In genomic region chr15:40330368-40330836, GRCh38 we compare ENCODE assay signal across 13 cellular contexts. TPM values are rescaled to one million over a fixed set of nuclear protein-coding genes. Genes with fewer than 3 reads are reported as not detected.
DNase-seq lines count a peak whose midpoint lies in the region; ATAC-seq, FAIRE-seq and TF ChIP-seq lines count a peak whose summit lies in the region.
"Had no signal": no experiment of that assay in that cellular context is flagged by ENCODE, and none has a peak within 500 bp of the region (broad histone marks: within the 10 kb centered on the region; RNA-seq: fewer than 3 reads in every experiment).

No MANE protein-coding gene starts in this region.

- WGBS in mesenchymal stem cell = 42% methylated on average over 5 of the region's 5 CpGs

- no peak for ATAC-seq in HG02642 (IDR thresholded peaks at IDR 0.05; ENCODE audit: poor library complexity, unreplicated experiment)

- H3K27me3 Mint-ChIP-seq in CD14-positive monocyte (ENCODE audit: low read depth in 3 of 3) (peaks cover 1 to 4% (median 2%) of the 10 kb centered on the region in 3 donors), type B pancreatic cell (peaks cover 5% of the 10 kb centered on the region)

- peaks cover 95% of the 10 kb centered on the region for H3K4me1 Mint-ChIP-seq in CD14-positive monocyte
- peaks cover 48% of the 10 kb centered on the region for H3K4me1 Mint-ChIP-seq in type B pancreatic cell (ENCODE audit: unreplicated experiment)

- H2AFZ ChIP-seq in mesenchymal stem cell (ENCODE audit: low read depth, low read length) = no peak overlapping the region

- TF ChIP-seq POLR2A in breast epithelium (IDR thresholded peaks at IDR 0.05) (no peak), GM12891 (IDR thresholded peaks at IDR 0.05; ENCODE audit: low read depth, low read length) (no peak)

- H3K27ac Mint-ChIP-seq in CD14-positive monocyte (peak overlapping the region; percentile 35 to 87 (median 72)), type B pancreatic cell (no peak overlapping the region)

- peak overlapping the region in 1 of 2 experiments; percentile 79 for H2BK12ac ChIP-seq in mesenchymal stem cell (ENCODE audit: low read length in 2 of 2)

- H3K4me3 ChIP-seq in breast epithelium (no peak overlapping the region), mesenchymal stem cell (ENCODE audit: insufficient read depth in 1 of 2, low read depth in 1 of 2, low read length in 2 of 2) (no peak overlapping the region)

- H2AK5ac ChIP-seq in mesenchymal stem cell (ENCODE audit: low read length, severe bottlenecking) = peak overlapping the region; percentile 51

- no peak overlapping the region for H3K23ac ChIP-seq in mesenchymal stem cell (ENCODE audit: low read length in 2 of 2)

- peaks cover 0 to 1% (median 0%) of the 10 kb centered on the region in 7 donors for H3K9me3 Mint-ChIP-seq in CD14-positive monocyte
- no peaks in the 10 kb centered on the region for H3K9me3 Mint-ChIP-seq in type B pancreatic cell

- H3K27ac ChIP-seq in breast epithelium = peak overlapping the region; percentile 40 to 43
- peak overlapping the region; percentile 95 for H3K27ac ChIP-seq in mesenchymal stem cell (ENCODE audit: low read length, poor library complexity, severe bottlenecking)

- H3K9ac ChIP-seq in mesenchymal stem cell (ENCODE audit: low read length) = no peak overlapping the region

- H2BK5ac ChIP-seq in mesenchymal stem cell (ENCODE audit: low read depth, low read length, poor library complexity, severe bottlenecking) = no peak overlapping the region

- H3K27me3 ChIP-seq in breast epithelium (no peaks in the 10 kb centered on the region), mesenchymal stem cell (ENCODE audit: control insufficient read depth in 1 of 2, insufficient read depth in 1 of 2, low read length in 2 of 2) (no peaks in the 10 kb centered on the region)

- H3K4me2 ChIP-seq in mesenchymal stem cell (ENCODE audit: low read length, poor library complexity, severe bottlenecking) = no peak overlapping the region

- TF ChIP-seq CTCF in CD14-positive monocyte (IDR thresholded peaks at IDR 0.05) (no peak), breast epithelium (IDR thresholded peaks at IDR 0.05) (no peak), type B pancreatic cell (conservative IDR thresholded peaks at IDR 0.05) (no peak)

- peak overlapping the region; percentile 6 for H2BK120ac ChIP-seq in mesenchymal stem cell (ENCODE audit: low read depth, low read length)

- peak overlapping the region; percentile 50 to 84 for H3K4ac ChIP-seq in mesenchymal stem cell (ENCODE audit: low read depth in 1 of 2, low read length in 2 of 2)

- DNase-seq in CD14-positive monocyte (ENCODE audit: low spot score) (peak; percentile 76), NCI-H2029 treated with DMSO at 0.1 percent for 48 hours (lab: John Stamatoyannopoulos, UW) (peak; percentile 30), breast epithelium (ENCODE audit: low spot score in 2 of 2) (peak in 1 of 2 donors; percentile 48), mesenchymal stem cell (peak; percentile 90), type B pancreatic cell (ENCODE audit: extremely low spot score, unreplicated experiment) (no peak), SIG-M5 (lab: John Stamatoyannopoulos, UW) (no peak), GM12891 (ENCODE audit: insufficient read length, low spot score) (no peak)
- DNase-seq: activated CD8-positive, alpha-beta memory T cell treated with anti-CD3 and anti-CD28 coated beads, Interleukin-2, amount 50 U/mL, for 48 hours; COR-L47 had no signal

- H4K91ac ChIP-seq in mesenchymal stem cell (ENCODE audit: low read length) = peak overlapping the region; percentile 5

- H4K8ac ChIP-seq in mesenchymal stem cell (ENCODE audit: low read length) = peak overlapping the region; percentile 73

- no peak overlapping the region for H3K14ac ChIP-seq in mesenchymal stem cell (ENCODE audit: low read length in 2 of 2)

- H3K4me1 ChIP-seq in breast epithelium = peaks cover 10 to 12% of the 10 kb centered on the region in 2 donors
- H3K4me1 ChIP-seq in mesenchymal stem cell (ENCODE audit: control insufficient read depth, insufficient read depth, low read depth, low read length) = peaks cover 47% of the 10 kb centered on the region

- H3K36me3 ChIP-seq in breast epithelium = no peaks in the 10 kb centered on the region
- peaks cover 4 to 24% of the 10 kb centered on the region in 2 experiments for H3K36me3 ChIP-seq in mesenchymal stem cell (ENCODE audit: control insufficient read depth in 1 of 2, insufficient read depth in 2 of 2, low read depth in 1 of 2, low read length in 2 of 2)

- intact Hi-C loops in CD14-positive monocyte (cut with micrococcal nuclease) = no loop called here
- intact Hi-C loops in breast epithelium (cut with DNase I; ENCODE audit: low total_unique reads) = no loop called here

- H3K36me3 Mint-ChIP-seq in CD14-positive monocyte = peaks cover 51 to 56% of the 10 kb centered on the region in 2 donors
- H3K36me3 Mint-ChIP-seq in type B pancreatic cell = no peaks in the 10 kb centered on the region

- no peak overlapping the region for H3K4me3 Mint-ChIP-seq in CD14-positive monocyte
- no peak overlapping the region for H3K4me3 Mint-ChIP-seq in type B pancreatic cell

- FAIRE-seq in GM12891 (lab: Jason Lieb, UNC) = no peak
- FAIRE-seq: urothelium cell line had no signal

- peak overlapping the region; percentile 45 for H2BK15ac ChIP-seq in mesenchymal stem cell (ENCODE audit: low read depth, poor library complexity, severe bottlenecking)

- H3K9me3 ChIP-seq in breast epithelium (no peaks in the 10 kb centered on the region), mesenchymal stem cell (ENCODE audit: control insufficient read depth, low read length) (no peaks in the 10 kb centered on the region)

- H3K18ac ChIP-seq in mesenchymal stem cell (ENCODE audit: low read depth in 1 of 2, low read length in 2 of 2) = peak overlapping the region; percentile 65 to 77

- peaks cover 9% of the 10 kb centered on the region for H3K79me1 ChIP-seq in mesenchymal stem cell (replicated peaks; ENCODE audit: low read length, poor library complexity, severe bottlenecking)

TF ChIP-seq in GM12891, 5 proteins besides CTCF, POLR2A, EP300 and RAD21:
- TF ChIP-seq SPI1 (IDR thresholded peaks at IDR 0.05; ENCODE audit: low read depth, low read length) (no peak), TAF1 (IDR thresholded peaks at IDR 0.05; ENCODE audit: low read depth, low read length) (no peak), POLR2AphosphoS5 (IDR thresholded peaks at IDR 0.05; ENCODE audit: low read depth, low read length) (no peak), POU2F2 (IDR thresholded peaks at IDR 0.05; ENCODE audit: low read depth, low read length) (no peak), PAX5 (IDR thresholded peaks at IDR 0.05; ENCODE audit: insufficient read depth, low read length, severe bottlenecking) (no peak)

RNA-seq across cellular contexts. Expression of gene INAFM2, which starts 6.9 kb away (rescaled TPM):
- 1 to 10 TPM; 5.1 to 8.3 TPM for polyA plus RNA-seq in CD14-positive monocyte
- 10 to 100 TPM in 2 of 3 donors, 1 to 10 TPM in 1; 5.1 to 17.3 (median 12.5) TPM for total RNA-seq in breast epithelium
- polyA plus RNA-seq in mesenchymal stem cell (2013, experiment 1 of 2) = 75.5 TPM
- 80.9 TPM for polyA plus RNA-seq in mesenchymal stem cell (2013, experiment 2 of 2)
- 12.3 and 23.6 TPM in 2 replicates for total RNA-seq in type B pancreatic cell (ENCODE audit: low replicate concordance)
- polyA plus RNA-seq in GM12891 (2012; ENCODE audit: low read depth, missing spikeins) = 3.0 TPM

RNA-seq across cellular contexts. Expression of gene CCDC9B, which starts 10.3 kb away (rescaled TPM):
- under 1 TPM; 0.13 to 0.39 TPM for polyA plus RNA-seq in CD14-positive monocyte
- total RNA-seq in breast epithelium (10 to 100 TPM in 1 of 3 donors, 1 to 10 TPM in 2; 4.0 to 14.1 (median 9.4) TPM), type B pancreatic cell (ENCODE audit: low replicate concordance) (1.6 and 2.4 TPM in 2 replicates)
- 34.5 TPM for polyA plus RNA-seq in mesenchymal stem cell (2013, experiment 1 of 2)
- 31.6 TPM for polyA plus RNA-seq in mesenchymal stem cell (2013, experiment 2 of 2)
- polyA plus RNA-seq in GM12891 (2012; ENCODE audit: low read depth, missing spikeins) = 0.06 TPM

RNA-seq across cellular contexts. Expression of gene PHGR1, which starts 20.4 kb away (rescaled TPM):
- polyA plus RNA-seq in CD14-positive monocyte = not detected
- total RNA-seq in breast epithelium (1 to 10 TPM in 2 of 3 donors, not detected in 1; 7.0 to 8.5 TPM), type B pancreatic cell (ENCODE audit: low replicate concordance) (5.6 and 15.8 TPM in 2 replicates)
- polyA plus RNA-seq in mesenchymal stem cell (2013, experiment 1 of 2) = not detected
- polyA plus RNA-seq in mesenchymal stem cell (2013, experiment 2 of 2) = not detected
- polyA plus RNA-seq in GM12891 (2012; ENCODE audit: low read depth, missing spikeins) = not detected
- total RNA-seq: dermis microvascular lymphatic vessel endothelial cell, OCI-LY7 had no signal

RNA-seq across cellular contexts. Expression of gene PLCB2, which starts 22.7 kb away (rescaled TPM):
- 10 to 100 TPM; 56.5 to 74.5 TPM for polyA plus RNA-seq in CD14-positive monocyte
- 10 to 100 TPM in 2 of 3 donors, 1 to 10 TPM in 1; 4.3 to 17.9 (median 13.6) TPM for total RNA-seq in breast epithelium
- polyA plus RNA-seq in mesenchymal stem cell (2013, experiment 1 of 2) = 14.0 TPM
- 13.9 TPM for polyA plus RNA-seq in mesenchymal stem cell (2013, experiment 2 of 2)
- total RNA-seq in type B pancreatic cell (ENCODE audit: low replicate concordance) = 0.71 and 5.8 TPM in 2 replicates
- polyA plus RNA-seq in GM12891 (2012; ENCODE audit: low read depth, missing spikeins) = 22.2 TPM
- total RNA-seq: dermis microvascular lymphatic vessel endothelial cell had no signal

RNA-seq across cellular contexts. Expression of gene DISP2, which starts 27.6 kb away (rescaled TPM):
- under 1 TPM in 1 of 2 donors, not detected in 1; 0.01 TPM for polyA plus RNA-seq in CD14-positive monocyte
- total RNA-seq in breast epithelium (under 1 TPM; under 0.01 to 0.88 (median under 0.01) TPM), type B pancreatic cell (ENCODE audit: low replicate concordance) (1.5 and 1.8 TPM in 2 replicates)
- polyA plus RNA-seq in mesenchymal stem cell (2013, experiment 1 of 2) = 0.44 TPM
- polyA plus RNA-seq in mesenchymal stem cell (2013, experiment 2 of 2) = 0.49 TPM
- polyA plus RNA-seq in GM12891 (2012; ENCODE audit: low read depth, missing spikeins) = 0.35 TPM

Comparison
In these comparisons a context has a peak if more than half of its experiments do, and no peak if none do; other contexts are left out.
1. DNase-seq: peak in CD14-positive monocyte (single experiment), NCI-H2029 treated with DMSO at 0.1 percent for 48 hours (single experiment) and mesenchymal stem cell (single experiment); none in type B pancreatic cell (single experiment), SIG-M5 (single experiment) and GM12891 (single experiment).